In genomic region chr14:69636718-69637480, GRCh38 we compare ENCODE assay signal across 9 cellular contexts. TPM values are rescaled to one million over a fixed set of nuclear protein-coding genes. Genes with fewer than 3 reads are reported as not detected.
A peak's percentile ranks its signal among the peaks of the same experiment; 100 is the strongest.
DNase-seq lines count a peak whose midpoint lies in the region; ATAC-seq and TF ChIP-seq lines count a peak whose summit lies in the region.
"Had no signal": no experiment of that assay in that cellular context is flagged by ENCODE, and none has a peak within 500 bp of the region (broad histone marks: within the 10 kb centered on the region; RNA-seq: fewer than 3 reads in every experiment).

No MANE protein-coding gene starts in this region.

- peaks cover 77% of the 10 kb centered on the region for H3K4me1 Mint-ChIP-seq in CD8-positive, alpha-beta T cell (ENCODE audit: low read depth)
- H3K4me1 Mint-ChIP-seq in activated B cell treated with CpG ODN at 0.5 μM for 24 hours: peaks cover 95% of the 10 kb centered on the region

- peak overlapping the region; percentile 44 for H3K4me3 Mint-ChIP-seq in CD8-positive, alpha-beta T cell
- peak overlapping the region; percentile 39 for H3K4me3 Mint-ChIP-seq in activated B cell treated with CpG ODN at 0.5 μM for 24 hours

- H3K27ac ChIP-seq in CD8-positive, alpha-beta T cell (ENCODE audit: low read depth, low read length): no peak overlapping the region
- H3K27ac ChIP-seq in sigmoid colon: peak overlapping the region; percentile 19 to 64 (median 60)

- H3K27me3 ChIP-seq in CD8-positive, alpha-beta T cell (ENCODE audit: insufficient read depth, low read length): no peaks in the 10 kb centered on the region
- no peaks in the 10 kb centered on the region for H3K27me3 ChIP-seq in sigmoid colon

- no peaks in the 10 kb centered on the region for H3K9me3 ChIP-seq in CD8-positive, alpha-beta T cell (ENCODE audit: low read length)
- no peaks in the 10 kb centered on the region for H3K9me3 ChIP-seq in sigmoid colon

- H3K4me1 ChIP-seq in CD8-positive, alpha-beta T cell (ENCODE audit: insufficient read depth, low read length): peaks cover 61% of the 10 kb centered on the region
- H3K4me1 ChIP-seq in sigmoid colon: peaks cover 0 to 73% (median 69%) of the 10 kb centered on the region in 4 donors

- H3K27ac Mint-ChIP-seq in CD8-positive, alpha-beta T cell: peak overlapping the region; percentile 90
- peak overlapping the region; percentile 92 for H3K27ac Mint-ChIP-seq in activated B cell treated with CpG ODN at 0.5 μM for 24 hours

- POLR2A ChIA-PET in CD8-positive, alpha-beta T cell (lab: Charles Lee): interaction anchor here (0.6 to 1.1 kb wide), 4 partner anchors 12 to 294 kb away, joined by 3 to 4 read pairs (median 3); no protein-coding TSS in a partner anchor
- POLR2A ChIA-PET in activated B cell treated with CpG ODN at 0.5 μM for 24 hours (lab: Charles Lee): interaction anchor here (0.8 to 2.7 kb wide), 11 partner anchors 8 to 48 kb away, joined by 3 to 17 read pairs (median 6); partner anchors contain the start of gene SUSD6

- WGBS in sigmoid colon, 2 donors: 72 to 81% methylated on average over 7 of the region's 7 CpGs

- H3K36me3 Mint-ChIP-seq in CD8-positive, alpha-beta T cell: peaks cover 9% of the 10 kb centered on the region
- peaks cover 31% of the 10 kb centered on the region for H3K36me3 Mint-ChIP-seq in activated B cell treated with CpG ODN at 0.5 μM for 24 hours (ENCODE audit: low read depth)

- TF ChIP-seq POLR2A in sigmoid colon (IDR thresholded peaks at IDR 0.05): no peak

- H3K9me3 Mint-ChIP-seq in CD8-positive, alpha-beta T cell: no peaks in the 10 kb centered on the region
- peaks cover 5% of the 10 kb centered on the region for H3K9me3 Mint-ChIP-seq in activated B cell treated with CpG ODN at 0.5 μM for 24 hours

- no peaks in the 10 kb centered on the region for H3K27me3 Mint-ChIP-seq in CD8-positive, alpha-beta T cell (ENCODE audit: low read depth)
- no peaks in the 10 kb centered on the region for H3K27me3 Mint-ChIP-seq in activated B cell treated with CpG ODN at 0.5 μM for 24 hours

- TF ChIP-seq EP300 in sigmoid colon (IDR thresholded peaks at IDR 0.05): no peak

- no peak for DNase-seq in CD8-positive, alpha-beta T cell
- DNase-seq in activated B cell treated with CpG ODN at 0.5 μM for 24 hours (no peak), left ventricle myocardium superior (no peak), sigmoid colon (no peak), NCI-H82 treated with DMSO at 0.1 percent for 48 hours (lab: John Stamatoyannopoulos, UW; ENCODE audit: unreplicated experiment) (no peak), NCI-H1417 (lab: John Stamatoyannopoulos, UW) (no peak), NCI-H146 treated with DMSO at 0.1 percent for 48 hours (lab: John Stamatoyannopoulos, UW; ENCODE audit: unreplicated experiment) (no peak), G401 (ENCODE audit: low spot score) (no peak)
- DNase-seq: activated CD4-positive, CD25-positive, alpha-beta regulatory T cell had no signal

- CTCF ChIA-PET in CD8-positive, alpha-beta T cell (lab: Charles Lee): interaction anchor here (1.0 to 1.4 kb wide), 5 partner anchors 9 to 90 kb away, joined by 3 to 4 read pairs (median 3); no protein-coding TSS in a partner anchor
- CTCF ChIA-PET in activated B cell treated with CpG ODN at 0.5 μM for 24 hours (lab: Charles Lee): interaction anchor here (1.6 to 2.0 kb wide), 3 partner anchors 16 to 90 kb away, joined by 4 to 5 read pairs (median 5); no protein-coding TSS in a partner anchor

- no peak for ATAC-seq in CD8-positive, alpha-beta T cell
- no peak for ATAC-seq in activated B cell treated with CpG ODN at 0.5 μM for 24 hours (ENCODE audit: low read depth)
- ATAC-seq in left ventricle myocardium superior: peak; percentile 2

- no peaks in the 10 kb centered on the region for H3K36me3 ChIP-seq in CD8-positive, alpha-beta T cell (ENCODE audit: insufficient read depth, low read length)
- no peaks in the 10 kb centered on the region for H3K36me3 ChIP-seq in sigmoid colon

- in situ Hi-C loops in G401 (cut with HindIII; ENCODE audit: low sequenced_read_pairs): no loop called here

- H3K4me3 ChIP-seq in CD8-positive, alpha-beta T cell (ENCODE audit: low read depth, low read length): no peak overlapping the region
- H3K4me3 ChIP-seq in sigmoid colon: no peak overlapping the region

- TF ChIP-seq CTCF in CD8-positive, alpha-beta T cell (IDR thresholded peaks at IDR 0.05): no peak
- TF ChIP-seq CTCF in activated B cell treated with CpG ODN at 0.5 μM for 24 hours (IDR thresholded peaks at IDR 0.05): no peak
- TF ChIP-seq CTCF in sigmoid colon (IDR thresholded peaks at IDR 0.05): no peak

- intact Hi-C loops in CD8-positive, alpha-beta T cell (cut with DNase I, micrococcal nuclease): no loop called here
- intact Hi-C loops in activated B cell treated with CpG ODN at 0.5 μM for 24 hours (cut with micrococcal nuclease) (loop anchor here (5.0 kb wide), 1 partner anchor 35 kb away; no protein-coding TSS in a partner anchor), left ventricle myocardium superior (cut with micrococcal nuclease) (no loop called here), sigmoid colon (cut with DNase I) (no loop called here)

RNA-seq across cellular contexts. Expression of gene SUSD6, which starts 25.5 kb away (rescaled TPM):
- total RNA-seq in CD8-positive, alpha-beta T cell: 10 to 100 TPM; 86.4 to 92.2 TPM
- 63.5 and 67.1 TPM in 2 replicates for total RNA-seq in activated B cell treated with CpG ODN at 0.5 μM for 24 hours
- total RNA-seq in left ventricle myocardium superior: 21.4 TPM
- total RNA-seq in sigmoid colon: 10 to 100 TPM; 13.5 to 62.0 (median 18.6) TPM
- polyA plus RNA-seq in sigmoid colon: 10 to 100 TPM in 2 of 3 donors, 1 to 10 TPM in 1; 5.4 to 36.7 (median 10.4) TPM
- 1.4 and 1.5 TPM in 2 replicates for total RNA-seq in G401 (2014; rRNA removed; shearing (Covaris generic))
